Comparison of ENCODE assay signal across 10 cellular contexts in the genomic region with DNA sequence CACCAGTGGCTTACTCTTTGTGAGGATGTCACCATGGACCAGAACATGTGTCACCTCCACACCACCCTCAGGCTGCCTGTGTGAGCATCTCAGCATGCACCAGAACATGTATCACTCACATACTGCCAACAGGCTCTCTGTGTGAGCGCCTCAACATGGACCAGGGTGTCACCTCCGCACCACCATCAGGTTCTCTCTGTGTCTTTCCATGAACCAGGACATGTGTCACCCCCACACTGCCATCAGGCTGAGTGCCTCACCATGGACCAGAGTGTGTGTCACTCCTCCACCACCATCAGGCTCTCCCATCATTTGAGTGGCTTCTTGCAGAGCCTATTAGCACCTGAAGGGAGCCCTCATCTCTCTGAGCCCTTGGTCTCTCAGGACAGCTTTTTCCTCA.
DNase-seq lines count a peak whose midpoint lies in the region; ATAC-seq lines count a peak whose summit lies in the region.
"Had no signal": no experiment of that assay in that cellular context is flagged by ENCODE, and none has a peak within 500 bp of the region (broad histone marks: within the 10 kb centered on the region; RNA-seq: fewer than 3 reads in every experiment).

No MANE protein-coding gene starts in this region.

- peak; percentile 18 for DNase-seq in activated naive CD4-positive, alpha-beta T cell treated with anti-CD3 and anti-CD28 coated beads for 36 hours
- DNase-seq in activated naive CD4-positive, alpha-beta T cell treated with Interleukin-2 at 50 U/mL for 16 hours = no peak
- DNase-seq in stimulated activated naive CD8-positive, alpha-beta T cell treated with anti-CD3 and anti-CD28 coated beads, Interleukin-15, amount 100 ng/mL, for 72 hours = peak; percentile 33 to 57
- DNase-seq in epidermal melanocyte (ENCODE audit: insufficient read length, low spot score) (no peak), iPS-NIHi11 (ENCODE audit: low spot score) (no peak), OCI-M2 (lab: John Stamatoyannopoulos, UW; ENCODE audit: unreplicated experiment) (no peak)

- ATAC-seq in GM21786 (IDR thresholded peaks at IDR 0.05; ENCODE audit: unreplicated experiment) (peak; percentile 26), HG03342 (IDR thresholded peaks at IDR 0.05; ENCODE audit: unreplicated experiment) (peak; percentile 41)
- peak; percentile 83 for ATAC-seq in stimulated activated naive CD8-positive, alpha-beta T cell treated with anti-CD3 and anti-CD28 coated beads, Interleukin-15, amount 100 ng/mL, for 72 hours

- no peak overlapping the region for H3K27ac Mint-ChIP-seq in activated naive CD4-positive, alpha-beta T cell treated with anti-CD3 and anti-CD28 coated beads for 36 hours
- H3K27ac Mint-ChIP-seq in stimulated activated naive CD8-positive, alpha-beta T cell treated with anti-CD3 and anti-CD28 coated beads, Interleukin-15, amount 100 ng/mL, for 72 hours = no peak overlapping the region
- H3K27ac Mint-ChIP-seq: B cell, mesothelial cell of epicardium had no signal

- no peak overlapping the region for H3K4me3 Mint-ChIP-seq in activated naive CD4-positive, alpha-beta T cell treated with anti-CD3 and anti-CD28 coated beads for 36 hours
- no peak overlapping the region for H3K4me3 Mint-ChIP-seq in stimulated activated naive CD8-positive, alpha-beta T cell treated with anti-CD3 and anti-CD28 coated beads, Interleukin-15, amount 100 ng/mL, for 72 hours
- H3K4me3 Mint-ChIP-seq: B cell, mesothelial cell of epicardium had no signal

- H3K27me3 Mint-ChIP-seq in activated naive CD4-positive, alpha-beta T cell treated with anti-CD3 and anti-CD28 coated beads for 36 hours (ENCODE audit: low read depth) = no peaks in the 10 kb centered on the region
- H3K27me3 Mint-ChIP-seq in stimulated activated naive CD8-positive, alpha-beta T cell treated with anti-CD3 and anti-CD28 coated beads, Interleukin-15, amount 100 ng/mL, for 72 hours = peaks cover 10% of the 10 kb centered on the region

- intact Hi-C loops in activated naive CD4-positive, alpha-beta T cell treated with anti-CD3 and anti-CD28 coated beads for 36 hours (cut with micrococcal nuclease) = loop anchor here (5.0 kb wide), 3 partner anchors 96 to 744 kb away; no protein-coding TSS in a partner anchor

- no peaks in the 10 kb centered on the region for H3K9me3 Mint-ChIP-seq in activated naive CD4-positive, alpha-beta T cell treated with anti-CD3 and anti-CD28 coated beads for 36 hours
- H3K9me3 Mint-ChIP-seq in stimulated activated naive CD8-positive, alpha-beta T cell treated with anti-CD3 and anti-CD28 coated beads, Interleukin-15, amount 100 ng/mL, for 72 hours = no peaks in the 10 kb centered on the region
- H3K9me3 Mint-ChIP-seq: mesothelial cell of epicardium had no signal

- H3K4me1 Mint-ChIP-seq in activated naive CD4-positive, alpha-beta T cell treated with anti-CD3 and anti-CD28 coated beads for 36 hours (ENCODE audit: low read depth) = peaks cover 4% of the 10 kb centered on the region
- peaks cover 6% of the 10 kb centered on the region for H3K4me1 Mint-ChIP-seq in stimulated activated naive CD8-positive, alpha-beta T cell treated with anti-CD3 and anti-CD28 coated beads, Interleukin-15, amount 100 ng/mL, for 72 hours
- H3K4me1 Mint-ChIP-seq: B cell, mesothelial cell of epicardium had no signal

- CTCF ChIA-PET in activated naive CD4-positive, alpha-beta T cell treated with anti-CD3 and anti-CD28 coated beads for 36 hours (lab: Charles Lee) = interaction anchor here (0.7 to 2.4 kb wide), 15 partner anchors 9 to 460 kb away, joined by 3 to 16 read pairs (median 4); no protein-coding TSS in a partner anchor

- H3K36me3 Mint-ChIP-seq in activated naive CD4-positive, alpha-beta T cell treated with anti-CD3 and anti-CD28 coated beads for 36 hours (ENCODE audit: low read depth) = no peaks in the 10 kb centered on the region
- H3K36me3 Mint-ChIP-seq: mesothelial cell of epicardium had no signal

Comparison
In these comparisons a context has a peak if more than half of its experiments do, and no peak if none do; other contexts are left out.
1. DNase-seq: peak in activated naive CD4-positive, alpha-beta T cell treated with anti-CD3 and anti-CD28 coated beads for 36 hours (single experiment) and stimulated activated naive CD8-positive, alpha-beta T cell treated with anti-CD3 and anti-CD28 coated beads, Interleukin-15, amount 100 ng/mL, for 72 hours (2 of 2); none in activated naive CD4-positive, alpha-beta T cell treated with Interleukin-2 at 50 U/mL for 16 hours (single experiment), epidermal melanocyte (single experiment), iPS-NIHi11 (single experiment) and OCI-M2 (single experiment).
2. ATAC-seq: peak in every context shown above with its lines; median percentile 83 in stimulated activated naive CD8-positive, alpha-beta T cell treated with anti-CD3 and anti-CD28 coated beads, Interleukin-15, amount 100 ng/mL, for 72 hours; 41 in HG03342; 26 in GM21786.